ENCODE assay signal across 9 cellular contexts in genomic region chr2:3242747-3243369, GRCh38.
A peak's percentile ranks its signal among the peaks of the same experiment; 100 is the strongest.
DNase-seq lines count a peak whose midpoint lies in the region; ATAC-seq and TF ChIP-seq lines count a peak whose summit lies in the region.
"Had no signal": no experiment of that assay in that cellular context is flagged by ENCODE, and none has a peak within 500 bp of the region (broad histone marks: within the 10 kb centered on the region; RNA-seq: fewer than 3 reads in every experiment).

No MANE protein-coding gene starts in this region.

- H3K4me1 ChIP-seq in upper lobe of right lung: peaks cover 5% of the 10 kb centered on the region
- H3K4me1 ChIP-seq in Caco-2: no peaks in the 10 kb centered on the region

- H3K4me3 ChIP-seq in upper lobe of right lung (no peak overlapping the region), Caco-2 (ENCODE audit: low read depth, low read length) (no peak overlapping the region)

- H3K36me3 Mint-ChIP-seq in Caco-2 (ENCODE audit: insufficient read depth, unreplicated experiment): peaks cover 4% of the 10 kb centered on the region

- H3K27me3 Mint-ChIP-seq in Caco-2 (ENCODE audit: insufficient read depth, unreplicated experiment): no peaks in the 10 kb centered on the region

- no peak overlapping the region for H3K27ac ChIP-seq in upper lobe of right lung
- H3K27ac ChIP-seq: epithelial cell of prostate had no signal

- CTCF ChIA-PET in Caco-2 (lab: Charles Lee): no interaction called here

- H3K4me3 Mint-ChIP-seq in Caco-2 (ENCODE audit: unreplicated experiment): no peak overlapping the region

- H3K27me3 ChIP-seq in upper lobe of right lung (no peaks in the 10 kb centered on the region), Caco-2 (replicated peaks; ENCODE audit: control insufficient read depth, insufficient read depth, low read length) (no peaks in the 10 kb centered on the region)

- H3K36me3 ChIP-seq in upper lobe of right lung: no peaks in the 10 kb centered on the region
- H3K36me3 ChIP-seq in Caco-2 (ENCODE audit: control insufficient read depth, insufficient read depth, low read length): no peaks in the 10 kb centered on the region

- BruUV-seq in Caco-2 (replicated peaks; lab: Mats Ljungman, UMichigan): no TSS peak

- H3K9me3 ChIP-seq in upper lobe of right lung (no peaks in the 10 kb centered on the region), Caco-2 (no peaks in the 10 kb centered on the region)

- H3K4me1 Mint-ChIP-seq in Caco-2 (ENCODE audit: low read depth, unreplicated experiment): no peaks in the 10 kb centered on the region

- DNase-seq in stimulated activated CD4-positive, alpha-beta T cell treated with anti-CD3 and anti-CD28 coated beads, Interleukin-2, amount 100 ng/mL, for 24 hours: peak; percentile 26 to 33
- no peak for DNase-seq in stimulated activated CD4-positive, alpha-beta T cell treated with anti-CD3 and anti-CD28 coated beads, Interleukin-12 subunit alpha, Interleukin-12 subunit beta, amount 100 ng/mL, for 4 hours
- peak; percentile 76 for DNase-seq in activated effector memory CD4-positive, alpha-beta T cell treated with anti-CD3 and anti-CD28 coated beads, Interleukin-2, amount 50 U/mL, for 16 hours
- DNase-seq in upper lobe of right lung (no peak), HK-2 (ENCODE audit: unreplicated experiment) (no peak), NCI-H526 treated with DMSO at 0.1 percent for 48 hours (lab: John Stamatoyannopoulos, UW) (no peak), Caco-2 (no peak)

- TF ChIP-seq CTCF in upper lobe of right lung (IDR thresholded peaks at IDR 0.05): no peak
- no peak for TF ChIP-seq CTCF in Caco-2 (IDR thresholded peaks at IDR 0.05; ENCODE audit: insufficient read depth in 1 of 2, low read depth in 1 of 2, low read length in 1 of 2, severe bottlenecking in 1 of 2, unreplicated experiment in 1 of 2)

- H3K9me3 Mint-ChIP-seq in Caco-2 (ENCODE audit: unreplicated experiment): no peaks in the 10 kb centered on the region

- no peak overlapping the region for H3K27ac Mint-ChIP-seq in Caco-2 (ENCODE audit: unreplicated experiment)

- POLR2A ChIA-PET in Caco-2 (lab: Charles Lee): no interaction called here

- intact Hi-C loops in upper lobe of right lung (cut with DNase I): no loop called here
- intact Hi-C loops in Caco-2 (cut with micrococcal nuclease; ENCODE audit: unreplicated experiment): no loop called here

- peak; percentile 76 for ATAC-seq in HG03565 (IDR thresholded peaks at IDR 0.05; ENCODE audit: unreplicated experiment)
- peak; percentile 32 for ATAC-seq in upper lobe of right lung

Comparison
In these comparisons a context has a peak if more than half of its experiments do, and no peak if none do; other contexts are left out.
1. DNase-seq: peak in stimulated activated CD4-positive, alpha-beta T cell treated with anti-CD3 and anti-CD28 coated beads, Interleukin-2, amount 100 ng/mL, for 24 hours (2 of 2) and activated effector memory CD4-positive, alpha-beta T cell treated with anti-CD3 and anti-CD28 coated beads, Interleukin-2, amount 50 U/mL, for 16 hours (single experiment); none in stimulated activated CD4-positive, alpha-beta T cell treated with anti-CD3 and anti-CD28 coated beads, Interleukin-12 subunit alpha, Interleukin-12 subunit beta, amount 100 ng/mL, for 4 hours (single experiment), upper lobe of right lung (single experiment), HK-2 (single experiment), NCI-H526 treated with DMSO at 0.1 percent for 48 hours (single experiment) and Caco-2 (0 of 2).